Comparison of ENCODE assay signal across 10 cellular contexts in genomic region chrX:78119521-78120227, GRCh38. TPM values are rescaled to one million over a fixed set of nuclear protein-coding genes. Genes with fewer than 3 reads are reported as not detected.
DNase-seq lines count a peak whose midpoint lies in the region; ATAC-seq, FAIRE-seq and TF ChIP-seq lines count a peak whose summit lies in the region.
"Had no signal": no experiment of that assay in that cellular context is flagged by ENCODE, and none has a peak within 500 bp of the region (broad histone marks: within the 10 kb centered on the region; RNA-seq: fewer than 3 reads in every experiment).

No MANE protein-coding gene starts in this region.

- H3K79me2 ChIP-seq in HepG2 (ENCODE audit: insufficient read depth, low read length) = peaks cover 45% of the 10 kb centered on the region

- peaks cover 72% of the 10 kb centered on the region for H3K4me1 Mint-ChIP-seq in activated naive CD8-positive, alpha-beta T cell (ENCODE audit: low read depth)

- TF ChIP-seq POLR2A in HepG2 (IDR thresholded peaks at IDR 0.05; ENCODE audit: insufficient read depth in 1 of 2, low read depth in 2 of 2, low read length in 2 of 2) = no peak

- H4K20me1 ChIP-seq in HepG2 (ENCODE audit: insufficient read depth, low read length) = peaks cover 99% of the 10 kb centered on the region

- peak; percentile 14; the same call in 1 of the 2 replicates for TF ChIP-seq CTCF in HepG2 (CRISPR knock-in tag; IDR thresholded peaks at IDR 0.05)

- TF ChIP-seq RAD21 in HepG2 (CRISPR knock-in tag; IDR thresholded peaks at IDR 0.05) = no peak

- no peak for TF ChIP-seq EP300 in HepG2 (IDR thresholded peaks at IDR 0.05; ENCODE audit: low read depth in 2 of 2, low read length in 2 of 2)
- TF ChIP-seq EP300 in HepG2 (CRISPR knock-in tag; IDR thresholded peaks at IDR 0.05; ENCODE audit: borderline replicate concordance) = no peak

- H3K4me3 Mint-ChIP-seq in activated naive CD8-positive, alpha-beta T cell = no peak overlapping the region

- peaks cover 9% of the 10 kb centered on the region for H3K36me3 Mint-ChIP-seq in activated naive CD8-positive, alpha-beta T cell

- FAIRE-seq in GM19239 (lab: Jason Lieb, UNC) = peak; percentile 98
- FAIRE-seq in HepG2 (lab: Jason Lieb, UNC) = peak; percentile 63
- no peak for FAIRE-seq in frontal cortex (lab: Jason Lieb, UNC)
- no peak for FAIRE-seq in urothelium cell line (lab: Jason Lieb, UNC)
- FAIRE-seq: bronchial epithelial cell had no signal

- intact Hi-C loops in HepG2 (cut with micrococcal nuclease; ENCODE audit: unreplicated experiment) = no loop called here

- no peaks in the 10 kb centered on the region for H3K27me3 Mint-ChIP-seq in activated naive CD8-positive, alpha-beta T cell

- peak; percentile 64; the same call in 2 of the 3 replicates for ATAC-seq in HepG2
- no peak for ATAC-seq in GM19455 (IDR thresholded peaks at IDR 0.05; ENCODE audit: unreplicated experiment)
- no peak for ATAC-seq in HG03135 (IDR thresholded peaks at IDR 0.05; ENCODE audit: unreplicated experiment)

- H3K4me3 ChIP-seq in HepG2 (replicated peaks in 1 of 3; ENCODE audit: insufficient read depth in 1 of 3, low read depth in 2 of 3, low read length in 3 of 3) = no peak overlapping the region
- H3K4me3 ChIP-seq: tibial artery had no signal

- CTCF ChIA-PET in HepG2 (lab: Yijun Ruan, JAX; ENCODE audit: low intra/inter-chr PET ratio, low total read pairs) = no interaction called here

- in situ Hi-C loops in HepG2 (cut with HindIII; ENCODE audit: extremely low pct_ligation_motif_present, low pct_unique_long_range_greater_than_20kb) = loop anchor here (25.0 kb wide), 1 partner anchor 207 kb away; the partner anchor contains the start of gene ATP7A

- H2AFZ ChIP-seq in HepG2 (ENCODE audit: low read length) = no peak overlapping the region

- H3K36me3 ChIP-seq in HepG2 (replicated peaks in 1 of 2; ENCODE audit: control insufficient read depth in 1 of 2, insufficient read depth in 2 of 2, low read length in 2 of 2) = peaks cover 12 to 76% of the 10 kb centered on the region in 2 experiments

- H3K9me3 Mint-ChIP-seq in activated naive CD8-positive, alpha-beta T cell (ENCODE audit: low read depth) = no peaks in the 10 kb centered on the region

- H3K9me3 ChIP-seq in HepG2 (ENCODE audit: low read length) = no peaks in the 10 kb centered on the region
- H3K9me3 ChIP-seq: tibial artery had no signal

- POLR2A ChIA-PET in HepG2 (lab: Yijun Ruan, JAX) = no interaction called here

- WGBS in HepG2 (ENCODE audit: low lambda C conversion rate) = 99% methylated on average over 9 of the region's 9 CpGs

- peak overlapping the region; percentile 66 for H3K27ac Mint-ChIP-seq in activated naive CD8-positive, alpha-beta T cell

- H3K27ac ChIP-seq in HepG2 (ENCODE audit: extremely low read length, insufficient read depth, low read length) = no peak overlapping the region
- H3K27ac ChIP-seq: tibial artery had no signal

- H3K9ac ChIP-seq in HepG2 (ENCODE audit: insufficient read depth, low read depth, low read length) = no peak overlapping the region

- H3K4me2 ChIP-seq in HepG2 (ENCODE audit: low read depth, low read length) = no peak overlapping the region

- peak; percentile 13 for DNase-seq in D341Med (ENCODE audit: low spot score)
- no peak for DNase-seq in GM19239 (ENCODE audit: insufficient read length, low spot score)
- no peak for DNase-seq in HepG2 (ENCODE audit: low spot score)
- no peak for DNase-seq in frontal cortex (ENCODE audit: low spot score in 2 of 2)
- no peak for DNase-seq in urothelium cell line (ENCODE audit: low spot score)
- DNase-seq: tibial artery had no signal

- no TSS peak for BruUV-seq in HepG2 (replicated peaks; lab: Mats Ljungman, UMichigan)

- peaks cover 23% of the 10 kb centered on the region; the same call in 1 of the 2 replicates for H3K4me1 ChIP-seq in HepG2 (ENCODE audit: insufficient read depth, low read length)
- H3K4me1 ChIP-seq: tibial artery had no signal

- H3K27me3 ChIP-seq in HepG2 (ENCODE audit: control insufficient read depth in 1 of 2, insufficient read depth in 2 of 2, low read length in 2 of 2) = no peaks in the 10 kb centered on the region
- H3K27me3 ChIP-seq: tibial artery had no signal

TF ChIP-seq in HepG2, 621 proteins besides CTCF, POLR2A, EP300 and RAD21:
- TF ChIP-seq POLR2AphosphoS5 (IDR thresholded peaks at IDR 0.05; ENCODE audit: low read depth, low read length) = peak; percentile 38; the same call in 1 of the 2 replicates
- TF ChIP-seq MTF2 (CRISPR knock-in tag; IDR thresholded peaks at IDR 0.05; ENCODE audit: borderline replicate concordance) = no peak

RNA-seq across cellular contexts. Expression of gene PGK1, which starts 15.6 kb away (rescaled TPM):
- total RNA-seq in HepG2 (2016; rRNA removed; fragmentation: Illumina TruSeq; extraction: Trizol) (325 and 530 TPM in 2 replicates), frontal cortex (91.3 TPM)
- total RNA-seq in HepG2 (2016; cell fraction: cytosol; rRNA removed; fragmentation: Illumina TruSeq; extraction: Trizol; ENCODE audit: low read depth) = 13.3 and 14.1 TPM in 2 replicates
- total RNA-seq in HepG2 (2016; cell fraction: insoluble cytoplasmic fraction; rRNA removed; fragmentation: Illumina TruSeq; extraction: Trizol) = 320 and 521 TPM in 2 replicates
- 33.6 and 34.6 TPM in 2 replicates for total RNA-seq in HepG2 (2016; cell fraction: membrane; rRNA removed; fragmentation: Illumina TruSeq; extraction: Trizol)
- 136 and 146 TPM in 2 replicates for total RNA-seq in HepG2 (2016; cell fraction: nucleus; rRNA removed; fragmentation: Illumina TruSeq; extraction: Trizol)
- 902 and 1,274 TPM in 2 replicates for polyA plus RNA-seq in HepG2 (2011; rRNA removed)
- 752 and 913 TPM in 2 replicates for polyA plus RNA-seq in HepG2 (2011; cell fraction: cytosol; rRNA removed)
- polyA plus RNA-seq in HepG2 (2011; cell fraction: nucleus; rRNA removed) = 269 and 326 TPM in 2 replicates
- 730 and 1,051 TPM in 2 replicates for polyA plus RNA-seq in HepG2 (2012)
- 14.8 and 15.2 TPM in 2 replicates for polyA plus RNA-seq in HepG2 (2016; cell fraction: cytosol; fragmentation: Illumina TruSeq; extraction: Trizol; ENCODE audit: low read depth)
- polyA plus RNA-seq in HepG2 (2016; cell fraction: insoluble cytoplasmic fraction; fragmentation: Illumina TruSeq; extraction: Trizol; ENCODE audit: low read depth) = 442 TPM in 2 replicates
- 26.4 and 26.9 TPM in 2 replicates for polyA plus RNA-seq in HepG2 (2016; cell fraction: membrane; fragmentation: Illumina TruSeq; extraction: Trizol; ENCODE audit: low read depth)
- 142 and 152 TPM in 2 replicates for polyA plus RNA-seq in HepG2 (2016; cell fraction: nucleus; fragmentation: Illumina TruSeq; extraction: Trizol; ENCODE audit: insufficient read depth, low read depth)
- polyA minus RNA-seq in HepG2 (2011; rRNA and poly(A)+ RNA removed; ENCODE audit: low replicate concordance) = 641 and 757 TPM in 2 replicates
- 413 and 420 TPM in 2 replicates for polyA minus RNA-seq in HepG2 (2011; cell fraction: cytosol; rRNA and poly(A)+ RNA removed)
- polyA minus RNA-seq in HepG2 (2011; cell fraction: nucleus; rRNA and poly(A)+ RNA removed) = 283 and 304 TPM in 2 replicates

RNA-seq across cellular contexts. Expression of gene TAF9B, which starts 19.8 kb away (rescaled TPM):
- total RNA-seq in HepG2 (2016; rRNA removed; fragmentation: Illumina TruSeq; extraction: Trizol) (15.2 and 25.1 TPM in 2 replicates), frontal cortex (46.1 TPM)
- total RNA-seq in HepG2 (2016; cell fraction: cytosol; rRNA removed; fragmentation: Illumina TruSeq; extraction: Trizol; ENCODE audit: low read depth) = 2.0 and 2.2 TPM in 2 replicates
- 15.4 and 26.1 TPM in 2 replicates for total RNA-seq in HepG2 (2016; cell fraction: insoluble cytoplasmic fraction; rRNA removed; fragmentation: Illumina TruSeq; extraction: Trizol)
- total RNA-seq in HepG2 (2016; cell fraction: membrane; rRNA removed; fragmentation: Illumina TruSeq; extraction: Trizol) = 8.9 and 10.4 TPM in 2 replicates
- 8.0 and 9.0 TPM in 2 replicates for total RNA-seq in HepG2 (2016; cell fraction: nucleus; rRNA removed; fragmentation: Illumina TruSeq; extraction: Trizol)
- polyA plus RNA-seq in HepG2 (2011; rRNA removed) = 5.3 and 10.8 TPM in 2 replicates
- 5.0 and 5.9 TPM in 2 replicates for polyA plus RNA-seq in HepG2 (2011; cell fraction: cytosol; rRNA removed)
- polyA plus RNA-seq in HepG2 (2011; cell fraction: nucleus; rRNA removed) = 1.5 and 1.8 TPM in 2 replicates
- polyA plus RNA-seq in HepG2 (2012) = 8.5 and 12.2 TPM in 2 replicates
- 2.8 and 3.0 TPM in 2 replicates for polyA plus RNA-seq in HepG2 (2016; cell fraction: cytosol; fragmentation: Illumina TruSeq; extraction: Trizol; ENCODE audit: low read depth)
- polyA plus RNA-seq in HepG2 (2016; cell fraction: insoluble cytoplasmic fraction; fragmentation: Illumina TruSeq; extraction: Trizol; ENCODE audit: low read depth) = 36.6 and 41.8 TPM in 2 replicates
- polyA plus RNA-seq in HepG2 (2016; cell fraction: membrane; fragmentation: Illumina TruSeq; extraction: Trizol; ENCODE audit: low read depth) = 10.7 and 11.1 TPM in 2 replicates
- 10.7 and 12.0 TPM in 2 replicates for polyA plus RNA-seq in HepG2 (2016; cell fraction: nucleus; fragmentation: Illumina TruSeq; extraction: Trizol; ENCODE audit: insufficient read depth, low read depth)
- 4.4 and 25.9 TPM in 2 replicates for polyA minus RNA-seq in HepG2 (2011; rRNA and poly(A)+ RNA removed; ENCODE audit: low replicate concordance)
- polyA minus RNA-seq in HepG2 (2011; cell fraction: cytosol; rRNA and poly(A)+ RNA removed) = 5.2 and 6.2 TPM in 2 replicates
- 4.0 and 4.7 TPM in 2 replicates for polyA minus RNA-seq in HepG2 (2011; cell fraction: nucleus; rRNA and poly(A)+ RNA removed)
